Comparison of ENCODE assay signal across 1 cellular context in genomic region chr15:99104788-99105515, GRCh38.
TF ChIP-seq lines count a peak whose summit lies in the region.

SYNM (plus strand) TSS chr15:99105080; CDS start chr15:99105200, 120 bp downstream.

TF ChIP-seq in HepG2, 621 proteins besides CTCF, POLR2A, EP300 and RAD21 (continued from another document and continues in another):
- TF ChIP-seq ZNF598 (CRISPR knock-in tag; IDR thresholded peaks at IDR 0.05; ENCODE audit: borderline replicate concordance): no peak; the same call in 1 of the 2 replicates
- peak; percentile 82 for TF ChIP-seq ZNF724P (CRISPR knock-in tag; IDR thresholded peaks at IDR 0.05; ENCODE audit: borderline replicate concordance)
- TF ChIP-seq NFKBIZ (CRISPR knock-in tag; IDR thresholded peaks at IDR 0.05): no peak
- peak; percentile 90 for TF ChIP-seq MEIS2 (CRISPR knock-in tag; IDR thresholded peaks at IDR 0.05)
- TF ChIP-seq TFDP1 (CRISPR knock-in tag; IDR thresholded peaks at IDR 0.05; ENCODE audit: borderline replicate concordance): peak; percentile 85; the same call in 1 of the 2 replicates
- no peak for TF ChIP-seq GZF1 (CRISPR knock-in tag; IDR thresholded peaks at IDR 0.05)
- TF ChIP-seq YEATS4 (CRISPR knock-in tag; IDR thresholded peaks at IDR 0.05; ENCODE audit: borderline replicate concordance): peak; percentile 67; the same call in 1 of the 2 replicates
- TF ChIP-seq ZNF503 (CRISPR knock-in tag; IDR thresholded peaks at IDR 0.05): peak; percentile 18; the same call in 1 of the 2 replicates
- no peak for TF ChIP-seq GLI4 (CRISPR knock-in tag; IDR thresholded peaks at IDR 0.05; ENCODE audit: borderline replicate concordance)
- no peak for TF ChIP-seq ZNF136 (CRISPR knock-in tag; IDR thresholded peaks at IDR 0.05; ENCODE audit: low read depth)
- no peak for TF ChIP-seq KLF11 (CRISPR knock-in tag; IDR thresholded peaks at IDR 0.05)
- no peak for TF ChIP-seq MTF2 (CRISPR knock-in tag; IDR thresholded peaks at IDR 0.05; ENCODE audit: borderline replicate concordance)
- TF ChIP-seq ZNF574 (CRISPR knock-in tag; IDR thresholded peaks at IDR 0.05): peak; percentile 85
- peak; percentile 28 for TF ChIP-seq PTBP1 (IDR thresholded peaks at IDR 0.05; ENCODE audit: low read depth, low read length, poor library complexity, severe bottlenecking)
- TF ChIP-seq ZNF337 (CRISPR knock-in tag; IDR thresholded peaks at IDR 0.05; ENCODE audit: borderline replicate concordance, low read depth): no peak
- no peak for TF ChIP-seq EZH2 (conservative IDR thresholded peaks at IDR 0.05; ENCODE audit: low read depth, low read length)
- no peak; the same call in 1 of the 2 replicates for TF ChIP-seq GFI1 (CRISPR knock-in tag; IDR thresholded peaks at IDR 0.05; ENCODE audit: borderline replicate concordance)
- TF ChIP-seq SNAI1 (CRISPR knock-in tag; IDR thresholded peaks at IDR 0.05; ENCODE audit: borderline replicate concordance): no peak
- TF ChIP-seq ATF7-NPFF (CRISPR knock-in tag; IDR thresholded peaks at IDR 0.05; ENCODE audit: low read depth): peak; percentile 83
- peak; percentile 65; the same call in 1 of the 2 replicates for TF ChIP-seq LBX2 (CRISPR knock-in tag; IDR thresholded peaks at IDR 0.05; ENCODE audit: borderline replicate concordance)
- TF ChIP-seq ESRRA (CRISPR knock-in tag; IDR thresholded peaks at IDR 0.05; ENCODE audit: low read depth): 0 out of 2 replicates have a peak, but pooled peaks have one; percentile 59
- no peak for TF ChIP-seq ZNF780A (CRISPR knock-in tag; IDR thresholded peaks at IDR 0.05)
- TF ChIP-seq NR0B2 (CRISPR knock-in tag; IDR thresholded peaks at IDR 0.05): peak; percentile 76
- no peak for TF ChIP-seq ZBTB40 (IDR thresholded peaks at IDR 0.05)
- peak; percentile 65; the same call in 1 of the 2 replicates for TF ChIP-seq ZBTB40 (CRISPR knock-in tag; IDR thresholded peaks at IDR 0.05)
- TF ChIP-seq YY1 (IDR thresholded peaks at IDR 0.05; ENCODE audit: insufficient read depth, insufficient replicate concordance, low read depth, low read length): peak; percentile 78
- TF ChIP-seq ZNF432 (CRISPR knock-in tag; IDR thresholded peaks at IDR 0.05; ENCODE audit: borderline replicate concordance): no peak
- no peak for TF ChIP-seq NBN (conservative IDR thresholded peaks at IDR 0.05)
- TF ChIP-seq CREB1 (IDR thresholded peaks at IDR 0.05): no peak
- TF ChIP-seq CREB1 (CRISPR knock-in tag; IDR thresholded peaks at IDR 0.05): no peak
- TF ChIP-seq ZNF639 (CRISPR knock-in tag; conservative IDR thresholded peaks at IDR 0.05): 0 out of 2 replicates have a peak, but pooled peaks have one; percentile 27
- no peak; the same call in 1 of the 2 replicates for TF ChIP-seq CSRNP2 (CRISPR knock-in tag; conservative IDR thresholded peaks at IDR 0.05; ENCODE audit: low read depth)
- TF ChIP-seq ZNF614 (CRISPR knock-in tag; IDR thresholded peaks at IDR 0.05; ENCODE audit: borderline replicate concordance): 0 out of 2 replicates have a peak, but pooled peaks have one; percentile 27
- peak; percentile 58; the same call in 1 of the 2 replicates for TF ChIP-seq CSRNP1 (CRISPR knock-in tag; IDR thresholded peaks at IDR 0.05)
- peak; percentile 59; the same call in 1 of the 2 replicates for TF ChIP-seq NFKB2 (CRISPR knock-in tag; IDR thresholded peaks at IDR 0.05; ENCODE audit: borderline replicate concordance)
- TF ChIP-seq ZNF264 (CRISPR knock-in tag; IDR thresholded peaks at IDR 0.05): peak; percentile 61; the same call in 1 of the 2 replicates
- no peak for TF ChIP-seq HDAC2 (CRISPR knock-in tag; IDR thresholded peaks at IDR 0.05)
- TF ChIP-seq ZNF672 (CRISPR knock-in tag; IDR thresholded peaks at IDR 0.05): no peak
- TF ChIP-seq SP140L (CRISPR knock-in tag; IDR thresholded peaks at IDR 0.05; ENCODE audit: borderline replicate concordance): no peak
- TF ChIP-seq HNRNPL (IDR thresholded peaks at IDR 0.05; ENCODE audit: low read depth, low read length): no peak
